In genomic region chr12:20268771-20269170, GRCh38 we compare ENCODE assay signal across 18 cellular contexts.
"Had no signal": no experiment of that assay in that cellular context is flagged by ENCODE, and none has a peak within 500 bp of the region (broad histone marks: within the 10 kb centered on the region; RNA-seq: fewer than 3 reads in every experiment).

No MANE protein-coding gene starts in this region.

- H3K27me3 ChIP-seq: esophagus squamous epithelium, gastrocnemius medialis, upper lobe of left lung had no signal

- H3K9me3 ChIP-seq: esophagus squamous epithelium, gastrocnemius medialis, prostate gland, thoracic aorta, upper lobe of left lung had no signal

- H3K27ac ChIP-seq: esophagus squamous epithelium, gastrocnemius medialis, prostate gland, thoracic aorta, upper lobe of left lung had no signal

- DNase-seq: activated CD4-positive, alpha-beta memory T cell treated with anti-CD3 and anti-CD28 coated beads for 36 hours; activated CD4-positive, alpha-beta T cell treated with anti-CD3 and anti-CD28 coated beads for 4 hours; activated CD4-positive, CD25-positive, alpha-beta regulatory T cell; activated gamma-delta T cell; activated naive CD4-positive, alpha-beta T cell treated with anti-CD3 and anti-CD28 coated beads, Interleukin-2, amount 50 U/mL, for 16 hours; activated naive CD8-positive, alpha-beta T cell treated with anti-CD3 and anti-CD28 coated beads, Interleukin-2, amount 50 U/mL, for 24 hours; cortex of kidney; endodermal cell; esophagus squamous epithelium; gastrocnemius medialis; hypothalamus; midbrain; stimulated activated CD4-positive, alpha-beta T cell treated with anti-CD3 and anti-CD28 coated beads, Interleukin-2, amount 100 ng/mL, for 48 hours; stimulated activated CD8-positive, alpha-beta memory T cell treated with anti-CD3 and anti-CD28 coated beads, Interleukin-4, amount 100 ng/mL, for 48 hours; stimulated activated naive B cell treated with anti-CD40 and anti-IgM and Interleukin-4, amounts not matched to agents 10 μg/mL and 1 μg/mL and 100 μg/mL, for 72 hours; upper lobe of left lung had no signal

- H3K4me1 ChIP-seq: prostate gland, upper lobe of left lung had no signal

- H3K36me3 ChIP-seq: esophagus squamous epithelium, gastrocnemius medialis, prostate gland, thoracic aorta, upper lobe of left lung had no signal

- H3K4me3 ChIP-seq: esophagus squamous epithelium, gastrocnemius medialis, prostate gland, thoracic aorta, upper lobe of left lung had no signal
